Comparison of ENCODE assay signal across 1 cellular context in genomic region chr14:23556700-23557440, GRCh38.
TF ChIP-seq lines count a peak whose summit lies in the region.

No MANE protein-coding gene starts in this region.

TF ChIP-seq in HEK293, 187 proteins besides CTCF, POLR2A, EP300 and RAD21 (continued from another document):
- TF ChIP-seq PATZ1 (tag by site-specific recombination; IDR thresholded peaks at IDR 0.05) (peak; percentile 49; the same call in 1 of the 2 replicates), ZIC2 (tag by site-specific recombination; IDR thresholded peaks at IDR 0.05) (peak; percentile 92)
